20 cellular contexts compared by ENCODE assay signal in the genomic region with DNA sequence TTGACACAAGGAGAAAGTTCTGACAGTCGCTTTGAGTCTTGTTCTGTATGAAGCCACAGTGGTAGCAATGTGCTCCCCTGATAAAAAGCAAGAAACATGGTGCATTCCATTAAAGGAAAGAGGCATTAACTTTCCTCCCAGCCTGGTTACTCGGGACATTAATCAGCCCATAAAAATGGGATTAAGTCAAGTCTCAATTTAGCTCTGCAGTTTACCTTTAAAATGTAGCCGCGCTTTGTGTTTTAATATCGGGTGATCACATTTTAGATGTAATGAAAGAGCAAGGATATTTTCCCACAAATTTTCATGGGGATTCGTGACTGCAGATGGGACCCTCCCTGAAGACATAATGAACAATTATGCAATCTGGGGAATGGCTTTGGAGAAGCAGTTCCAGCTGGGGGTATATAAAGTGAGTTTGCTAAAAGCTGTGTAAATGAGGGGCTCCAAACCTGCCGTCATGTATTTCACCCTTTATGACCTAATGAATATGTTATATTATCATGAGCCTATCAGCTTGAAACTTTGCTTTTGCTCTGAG. TPM values are rescaled to one million over a fixed set of nuclear protein-coding genes. Genes with fewer than 3 reads are reported as not detected.
DNase-seq lines count a peak whose midpoint lies in the region; TF ChIP-seq lines count a peak whose summit lies in the region.
"Had no signal": no experiment of that assay in that cellular context is flagged by ENCODE, and none has a peak within 500 bp of the region (broad histone marks: within the 10 kb centered on the region; RNA-seq: fewer than 3 reads in every experiment).

No MANE protein-coding gene starts in this region.

- H3K4me1 Mint-ChIP-seq in brain (peaks cover 19% of the 10 kb centered on the region), nephron (peaks cover 26% of the 10 kb centered on the region)
- H3K4me1 Mint-ChIP-seq: IgD-negative memory B cell had no signal

- no peak overlapping the region for H3K9ac ChIP-seq in Karpas-422 (ENCODE audit: low read length)
- H3K9ac ChIP-seq: GM23248, SK-N-SH had no signal

- no peak overlapping the region for H2AFZ ChIP-seq in Karpas-422 (ENCODE audit: low read length)
- H2AFZ ChIP-seq: GM23248 had no signal

- H3K9me3 Mint-ChIP-seq in brain (no peaks in the 10 kb centered on the region), nephron (no peaks in the 10 kb centered on the region)

- no peaks in the 10 kb centered on the region for H3K9me3 ChIP-seq in Karpas-422 (ENCODE audit: low read length)
- H3K9me3 ChIP-seq: SK-N-SH had no signal

- no peaks in the 10 kb centered on the region for H4K20me1 ChIP-seq in Karpas-422 (ENCODE audit: insufficient read depth, low read depth, low read length)

- H3K27me3 Mint-ChIP-seq in brain: peaks cover 14% of the 10 kb centered on the region
- peaks cover 7% of the 10 kb centered on the region for H3K27me3 Mint-ChIP-seq in nephron (ENCODE audit: low read depth)
- H3K27me3 Mint-ChIP-seq: IgD-negative memory B cell had no signal

- H3K4me3 Mint-ChIP-seq in brain (peak overlapping the region in 1 of 5 experiments; percentile 15), nephron (no peak overlapping the region)
- H3K4me3 Mint-ChIP-seq: IgD-negative memory B cell had no signal

- DNase-seq in NCI-H82 (lab: John Stamatoyannopoulos, UW): peak; percentile 64
- no peak for DNase-seq in NCI-H82 treated with DMSO at 0.1 percent for 48 hours (lab: John Stamatoyannopoulos, UW; ENCODE audit: unreplicated experiment)
- DNase-seq in Karpas-422: no peak
- DNase-seq in NCI-H1930 (lab: John Stamatoyannopoulos, UW): no peak
- no peak for DNase-seq in NCI-H128 (lab: John Stamatoyannopoulos, UW; ENCODE audit: unreplicated experiment)
- no peak for DNase-seq in DMS 273 treated with DMSO at 0.1 percent for 48 hours (lab: John Stamatoyannopoulos, UW)
- DNase-seq: 8988T, GM23248, HCEC 1CT, NCI-H1092 treated with DMSO at 0.1 percent for 48 hours, NCI-H1436 treated with DMSO at 0.1 percent for 48 hours, NCI-H2029, NCI-H446 treated with DMSO at 0.1 percent for 48 hours, SIG-M5, SK-N-SH, SW 1271 had no signal

- TF ChIP-seq CTCF in brain (conservative IDR thresholded peaks at IDR 0.05) (no peak), nephron (IDR thresholded peaks at IDR 0.05; ENCODE audit: unreplicated experiment in 3 of 3) (no peak)

- no peak overlapping the region for H3K4me2 ChIP-seq in Karpas-422 (ENCODE audit: low read depth, low read length, poor library complexity, severe bottlenecking)
- H3K4me2 ChIP-seq: SK-N-SH had no signal

- H3K9me2 ChIP-seq in Karpas-422 (replicated peaks; ENCODE audit: insufficient read depth, low read length): no peaks in the 10 kb centered on the region
- H3K9me2 ChIP-seq: SK-N-SH had no signal

- no peaks in the 10 kb centered on the region for H3K27me3 ChIP-seq in Karpas-422 (ENCODE audit: low read length)

- H3K27ac Mint-ChIP-seq in brain (peak overlapping the region in 3 of 5 experiments; percentile 12 to 73 (median 72)), nephron (peak overlapping the region in 2 of 3 experiments; percentile 29 to 47)
- H3K27ac Mint-ChIP-seq: IgD-negative memory B cell had no signal

- H3K4me1 ChIP-seq in Karpas-422 (ENCODE audit: low read length): no peaks in the 10 kb centered on the region

- no peaks in the 10 kb centered on the region for H3K36me3 ChIP-seq in Karpas-422 (ENCODE audit: insufficient read depth, low read length)

- no peak overlapping the region for H3K4me3 ChIP-seq in Karpas-422 (ENCODE audit: low read length)
- H3K4me3 ChIP-seq: GM23248 had no signal

- no peaks in the 10 kb centered on the region for H3K79me2 ChIP-seq in Karpas-422 (ENCODE audit: low read length)

- H3K27ac ChIP-seq in Karpas-422 (ENCODE audit: low read length): no peak overlapping the region
- H3K27ac ChIP-seq: GM23248, HL-60 had no signal

- H3K36me3 Mint-ChIP-seq in brain (no peaks in the 10 kb centered on the region), nephron (ENCODE audit: low read depth) (no peaks in the 10 kb centered on the region)

RNA-seq across cellular contexts. Expression of gene BAMBI, which starts 31.7 kb away (rescaled TPM):
- polyA plus RNA-seq in brain (ENCODE audit: insufficient read depth, low read depth, low replicate concordance): 71.5 TPM
- not detected in 2 replicates for total RNA-seq in Karpas-422 (2014; rRNA removed; shearing (Covaris generic); ENCODE audit: low replicate concordance)
